In the genomic region with DNA sequence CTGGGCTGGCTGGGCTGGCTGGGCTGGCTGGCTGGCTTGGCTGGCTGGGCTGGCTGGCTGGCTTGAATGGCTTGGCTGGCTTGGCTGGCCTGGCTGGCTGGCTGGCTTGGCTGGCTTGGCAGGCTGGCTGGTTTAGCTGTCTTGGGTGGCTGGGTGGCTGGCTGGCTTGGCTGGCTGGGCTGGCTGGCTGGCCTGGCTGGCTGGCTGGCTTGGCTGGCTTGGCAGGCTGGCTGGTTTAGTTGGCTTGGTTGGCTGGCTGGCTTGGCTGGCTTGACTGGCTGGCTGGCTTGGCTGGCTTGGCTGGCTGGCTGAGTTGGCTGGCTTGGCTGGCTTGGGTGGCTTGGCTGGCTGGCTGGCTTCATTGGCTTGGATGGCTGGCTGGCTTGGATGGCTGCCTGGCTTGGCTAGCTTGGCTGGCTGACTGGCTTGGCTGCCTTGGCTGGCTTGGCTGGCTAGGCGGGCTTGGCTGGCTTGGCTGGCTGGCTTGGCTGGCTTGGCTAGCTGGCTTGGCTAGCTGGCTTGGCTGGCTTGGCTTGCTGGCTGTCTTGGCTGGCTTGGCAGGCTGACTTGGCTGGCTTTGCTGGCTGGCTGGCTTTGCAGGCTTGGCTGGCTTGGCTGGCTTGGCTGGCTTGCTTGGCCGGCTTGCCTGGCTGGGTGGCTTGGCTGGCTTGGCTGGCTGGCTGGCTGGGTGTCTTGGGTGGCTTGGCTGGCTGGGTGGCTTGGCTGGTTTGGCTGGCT, we compare ENCODE assay signal across 8 cellular contexts.
DNase-seq lines count a peak whose midpoint lies in the region; ATAC-seq and TF ChIP-seq lines count a peak whose summit lies in the region.
"Not testable (repeated sequence)": the region's sequence is repeated elsewhere in the genome, so short reads cannot be mapped to it uniquely, and the experiment has no call there.

No MANE protein-coding gene starts in this region.

- intact Hi-C loops in Panc1 (cut with micrococcal nuclease; ENCODE audit: unreplicated experiment); breast epithelium (cut with DNase I; ENCODE audit: low total_unique reads); Right ventricle myocardium inferior (cut with DNase I); right cardiac atrium (cut with DNase I); right lobe of liver (cut with DNase I); sigmoid colon (cut with DNase I); vagina (cut with DNase I): not testable (repeated sequence)

- H2AK5ac ChIP-seq in neuronal stem cell (ENCODE audit: low read depth, low read length): not testable (repeated sequence)

- H2BK120ac ChIP-seq in neuronal stem cell (ENCODE audit: low read depth, low read length): not testable (repeated sequence)

- in situ Hi-C loops in Panc1 (cut with HindIII; ENCODE audit: low pct_unique_long_range_greater_than_20kb, low sequenced_read_pairs): not testable (repeated sequence)

- H4K8ac ChIP-seq in neuronal stem cell (ENCODE audit: low read depth, low read length): not testable (repeated sequence)

- not testable (repeated sequence) for H3K79me1 ChIP-seq in neuronal stem cell (ENCODE audit: low read depth, low read length)

- H3K4me3 ChIP-seq in Panc1 (ENCODE audit: low read depth in 2 of 2, low read length in 2 of 2); breast epithelium; right cardiac atrium (ENCODE audit: low read length); right lobe of liver; neuronal stem cell (ENCODE audit: low read length in 2 of 2); sigmoid colon; vagina: not testable (repeated sequence)

- POLR2A ChIA-PET in Panc1 (lab: Charles Lee): not testable (repeated sequence)

- H3K9me3 ChIP-seq in Panc1 (ENCODE audit: control insufficient read depth, insufficient read depth, low read depth, low read length); right cardiac atrium (ENCODE audit: control insufficient read depth, low read length); right lobe of liver; neuronal stem cell (replicated peaks in 1 of 2; ENCODE audit: control insufficient read depth in 2 of 2, insufficient read depth in 1 of 2, low read depth in 1 of 2, low read length in 2 of 2); sigmoid colon; vagina: not testable (repeated sequence)
- peaks cover 0 to 13% of the 10 kb centered on the region in 2 donors for H3K9me3 ChIP-seq in breast epithelium

- peak overlapping the region; percentile 44 for H3K9ac ChIP-seq in neuronal stem cell (ENCODE audit: low read depth, low read length, poor library complexity)

- H3K36me3 ChIP-seq in Panc1 (ENCODE audit: control insufficient read depth, insufficient read depth, low read length); breast epithelium; right lobe of liver; neuronal stem cell (replicated peaks in 1 of 2; ENCODE audit: control insufficient read depth in 2 of 2, insufficient read depth in 2 of 2, low read length in 2 of 2); sigmoid colon; vagina: not testable (repeated sequence)

- not testable (repeated sequence) for TF ChIP-seq POLR2A in breast epithelium (IDR thresholded peaks at IDR 0.05); right lobe of liver (IDR thresholded peaks at IDR 0.05); sigmoid colon (IDR thresholded peaks at IDR 0.05); vagina (IDR thresholded peaks at IDR 0.05)

- peak overlapping the region; percentile 87 for H3K18ac ChIP-seq in neuronal stem cell (ENCODE audit: low read length)

- not testable (repeated sequence) for H3K4ac ChIP-seq in neuronal stem cell (ENCODE audit: low read length)

- not testable (repeated sequence) for DNase-seq in Panc1 (ENCODE audit: low read depth, low spot score); neuronal stem cell (ENCODE audit: low spot score)
- DNase-seq in breast epithelium (ENCODE audit: low spot score in 2 of 2) (peak; percentile 42 to 60), Right ventricle myocardium inferior (ENCODE audit: missing footprints) (peak; percentile 77), right cardiac atrium (peak; percentile 18 to 77 (median 58)), right lobe of liver (peak; percentile 43 to 71 (median 63)), sigmoid colon (peak; percentile 65), vagina (ENCODE audit: extremely low spot score in 2 of 2) (peak; percentile 52 to 100)

- not testable (repeated sequence) for H3K4me1 ChIP-seq in Panc1 (ENCODE audit: control insufficient read depth, insufficient read depth, low read length); breast epithelium; right cardiac atrium (ENCODE audit: control insufficient read depth, insufficient read depth, low read length); right lobe of liver; neuronal stem cell (ENCODE audit: control insufficient read depth in 2 of 2, insufficient read depth in 1 of 2, low read depth in 1 of 2, low read length in 2 of 2); sigmoid colon; vagina

- TF ChIP-seq CTCF in Panc1 (IDR thresholded peaks at IDR 0.05); breast epithelium (IDR thresholded peaks at IDR 0.05); right lobe of liver (IDR thresholded peaks at IDR 0.05); sigmoid colon (IDR thresholded peaks at IDR 0.05); vagina (IDR thresholded peaks at IDR 0.05): not testable (repeated sequence)

- BruUV-seq in Panc1 (replicated peaks; lab: Mats Ljungman, UMichigan): not testable (repeated sequence)

- ATAC-seq in Panc1: 0 out of 2 replicates have a peak, but pooled peaks have one; percentile 26
- not testable (repeated sequence) for ATAC-seq in Right ventricle myocardium inferior, right cardiac atrium, right lobe of liver

- H2BK12ac ChIP-seq in neuronal stem cell (ENCODE audit: low read length): not testable (repeated sequence)

- not testable (repeated sequence) for H3K4me2 ChIP-seq in neuronal stem cell (ENCODE audit: insufficient read depth, low read length, poor library complexity, severe bottlenecking)

- not testable (repeated sequence) for H2AFZ ChIP-seq in neuronal stem cell (ENCODE audit: low read length)

- H4K91ac ChIP-seq in neuronal stem cell (ENCODE audit: low read depth, low read length, poor library complexity): not testable (repeated sequence)

- peak overlapping the region; percentile 99 for H3K14ac ChIP-seq in neuronal stem cell (ENCODE audit: low read length)

- CTCF ChIA-PET in Panc1 (lab: Charles Lee): not testable (repeated sequence)

- H3K23ac ChIP-seq in neuronal stem cell (ENCODE audit: low read depth, low read length, poor library complexity): peak overlapping the region; percentile 93

- not testable (repeated sequence) for H3K27me3 ChIP-seq in Panc1 (ENCODE audit: control insufficient read depth, insufficient read depth, low read length); breast epithelium; right cardiac atrium (ENCODE audit: control insufficient read depth, insufficient read depth); right lobe of liver; neuronal stem cell (ENCODE audit: control insufficient read depth in 3 of 3, insufficient read depth in 3 of 3, low read depth in 1 of 3, low read length in 3 of 3); sigmoid colon; vagina

- H2BK15ac ChIP-seq in neuronal stem cell (ENCODE audit: low read length): not testable (repeated sequence)

- H2BK5ac ChIP-seq in neuronal stem cell (ENCODE audit: low read length): not testable (repeated sequence)

- not testable (repeated sequence) for TF ChIP-seq EP300 in sigmoid colon (IDR thresholded peaks at IDR 0.05)

- WGBS in right cardiac atrium: 79% methylated on average over 2 of the region's 2 CpGs
- 83% methylated on average over 1 of the region's 2 CpGs for WGBS in right lobe of liver (ENCODE audit: insufficient coverage, low coverage, low lambda C conversion rate, missing lambda C conversion rate)
- WGBS in neuronal stem cell (ENCODE audit: extremely low coverage in 2 of 2, insufficient read length in 2 of 2, insufficient replicate concordance in 1 of 2), 2 donors: no CpG with 5 or more reads among the region's 2 CpGs
- 87 to 91% methylated on average over 2 of the region's 2 CpGs for WGBS in sigmoid colon, 2 donors

- not testable (repeated sequence) for H3K27ac ChIP-seq in Panc1 (ENCODE audit: low read length); breast epithelium; right cardiac atrium (ENCODE audit: low read length); right lobe of liver; neuronal stem cell (replicated peaks; ENCODE audit: low read length); sigmoid colon; vagina
